8 cellular contexts compared by ENCODE assay signal in the genomic region with DNA sequence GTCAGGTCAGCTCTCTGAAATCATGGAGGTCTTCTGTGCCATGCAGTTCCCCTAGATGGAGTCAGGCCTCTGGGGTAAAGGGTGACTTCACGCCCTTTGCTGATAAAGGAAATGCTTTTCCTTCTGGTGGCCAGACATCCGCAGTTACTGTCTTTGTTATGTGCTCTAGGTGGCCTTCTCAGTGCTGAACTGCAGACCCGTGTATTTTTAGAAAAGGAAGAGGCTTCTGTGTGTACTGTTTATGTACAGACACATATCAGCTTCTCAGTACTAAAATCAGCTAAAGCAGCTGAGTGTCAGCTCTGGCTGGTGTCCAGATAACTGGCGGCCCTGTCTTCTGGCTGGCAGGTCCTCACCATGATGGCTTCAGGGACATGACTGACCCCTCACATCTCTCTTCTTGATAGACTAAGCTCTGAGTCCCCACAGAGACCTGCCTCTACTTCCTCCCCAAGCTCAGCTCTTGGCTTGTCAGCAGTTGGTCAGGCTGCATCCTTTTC.
DNase-seq lines count a peak whose midpoint lies in the region; ATAC-seq lines count a peak whose summit lies in the region.

No MANE protein-coding gene starts in this region.

- no peak for DNase-seq in activated T-helper 2 cell treated with anti-CD3 and anti-CD28 coated beads, Interferon-gamma antibody, Interleukin-2, Interleukin-4, amounts not matched to agents 10 μg/mL and 5 μg/mL and 100 μg/mL, durations not matched to agents 14 hours and 24 hours and 36 hours (ENCODE audit: low spot score)
- DNase-seq in globus pallidus (ENCODE audit: low spot score) (no peak), GF-D8 (lab: John Stamatoyannopoulos, UW) (no peak), DMS114 treated with DMSO at 0.1 percent for 48 hours (lab: John Stamatoyannopoulos, UW; ENCODE audit: unreplicated experiment) (no peak), putamen (ENCODE audit: low spot score) (no peak)

- H3K4me1 ChIP-seq in muscle layer of duodenum (ENCODE audit: control insufficient read depth in 1 of 2, insufficient read depth in 2 of 2, low read length in 2 of 2): peaks cover 25 to 32% of the 10 kb centered on the region in 2 donors

- no peaks in the 10 kb centered on the region for H3K9me3 ChIP-seq in muscle layer of duodenum (ENCODE audit: control insufficient read depth in 1 of 2, low read length in 2 of 2)

- H3K36me3 Mint-ChIP-seq in activated T-helper 2 cell treated with anti-CD3 and anti-CD28 coated beads, Interferon-gamma antibody, Interleukin-2, Interleukin-4, amounts not matched to agents 10 μg/mL and 5 μg/mL and 100 μg/mL, durations not matched to agents 14 hours and 24 hours and 36 hours (ENCODE audit: low read depth): no peaks in the 10 kb centered on the region

- peaks cover 30% of the 10 kb centered on the region for H3K4me1 Mint-ChIP-seq in activated T-helper 2 cell treated with anti-CD3 and anti-CD28 coated beads, Interferon-gamma antibody, Interleukin-2, Interleukin-4, amounts not matched to agents 10 μg/mL and 5 μg/mL and 100 μg/mL, durations not matched to agents 14 hours and 24 hours and 36 hours (ENCODE audit: low read depth)

- no peak overlapping the region for H3K4me3 ChIP-seq in muscle layer of duodenum (ENCODE audit: low read depth in 1 of 2, low read length in 2 of 2)

- H3K9me3 Mint-ChIP-seq in activated T-helper 2 cell treated with anti-CD3 and anti-CD28 coated beads, Interferon-gamma antibody, Interleukin-2, Interleukin-4, amounts not matched to agents 10 μg/mL and 5 μg/mL and 100 μg/mL, durations not matched to agents 14 hours and 24 hours and 36 hours: no peaks in the 10 kb centered on the region

- no peaks in the 10 kb centered on the region for H3K36me3 ChIP-seq in muscle layer of duodenum (ENCODE audit: control insufficient read depth in 1 of 2, insufficient read depth in 2 of 2, low read length in 2 of 2)

- peak overlapping the region; percentile 48 for H3K27ac ChIP-seq in muscle layer of duodenum (ENCODE audit: low read length)

- intact Hi-C loops in activated T-helper 2 cell treated with anti-CD3 and anti-CD28 coated beads, Interferon-gamma antibody, Interleukin-2, Interleukin-4, amounts not matched to agents 10 μg/mL and 5 μg/mL and 100 μg/mL, durations not matched to agents 14 hours and 24 hours and 36 hours (cut with micrococcal nuclease): no loop called here

- H3K27me3 ChIP-seq in muscle layer of duodenum (ENCODE audit: low read depth, low read length): no peaks in the 10 kb centered on the region

- peak; percentile 54 for ATAC-seq in GM18909 (IDR thresholded peaks at IDR 0.05; ENCODE audit: poor library complexity, unreplicated experiment)
- peak; percentile 38 for ATAC-seq in HG03135 (IDR thresholded peaks at IDR 0.05; ENCODE audit: unreplicated experiment)

- no peaks in the 10 kb centered on the region for H3K27me3 Mint-ChIP-seq in activated T-helper 2 cell treated with anti-CD3 and anti-CD28 coated beads, Interferon-gamma antibody, Interleukin-2, Interleukin-4, amounts not matched to agents 10 μg/mL and 5 μg/mL and 100 μg/mL, durations not matched to agents 14 hours and 24 hours and 36 hours (ENCODE audit: low read depth)

- H3K27ac Mint-ChIP-seq in activated T-helper 2 cell treated with anti-CD3 and anti-CD28 coated beads, Interferon-gamma antibody, Interleukin-2, Interleukin-4, amounts not matched to agents 10 μg/mL and 5 μg/mL and 100 μg/mL, durations not matched to agents 14 hours and 24 hours and 36 hours: peak overlapping the region; percentile 35

- no peak overlapping the region for H3K4me3 Mint-ChIP-seq in activated T-helper 2 cell treated with anti-CD3 and anti-CD28 coated beads, Interferon-gamma antibody, Interleukin-2, Interleukin-4, amounts not matched to agents 10 μg/mL and 5 μg/mL and 100 μg/mL, durations not matched to agents 14 hours and 24 hours and 36 hours (ENCODE audit: low read depth)
